Comparison of ENCODE assay signal across 1 cellular context in genomic region chr10:103204353-103205255, GRCh38.
TF ChIP-seq lines count a peak whose summit lies in the region.

No MANE protein-coding gene starts in this region.

TF ChIP-seq in HepG2, 621 proteins besides CTCF, POLR2A, EP300 and RAD21 (continued from another document and continues in another):
- 0 out of 2 replicates have a peak, but pooled peaks have one; percentile 27 for TF ChIP-seq ARID5B (CRISPR knock-in tag; IDR thresholded peaks at IDR 0.05)
- TF ChIP-seq ZNF580 (CRISPR knock-in tag; IDR thresholded peaks at IDR 0.05; ENCODE audit: borderline replicate concordance, low read depth), result no peak
- TF ChIP-seq MYC (CRISPR knock-in tag; IDR thresholded peaks at IDR 0.05; ENCODE audit: borderline replicate concordance), result no peak
- no peak for TF ChIP-seq ZNF335 (CRISPR knock-in tag; IDR thresholded peaks at IDR 0.05)
- no peak for TF ChIP-seq ARHGAP35 (CRISPR knock-in tag; IDR thresholded peaks at IDR 0.05; ENCODE audit: borderline replicate concordance)
- TF ChIP-seq, protein P1, sequence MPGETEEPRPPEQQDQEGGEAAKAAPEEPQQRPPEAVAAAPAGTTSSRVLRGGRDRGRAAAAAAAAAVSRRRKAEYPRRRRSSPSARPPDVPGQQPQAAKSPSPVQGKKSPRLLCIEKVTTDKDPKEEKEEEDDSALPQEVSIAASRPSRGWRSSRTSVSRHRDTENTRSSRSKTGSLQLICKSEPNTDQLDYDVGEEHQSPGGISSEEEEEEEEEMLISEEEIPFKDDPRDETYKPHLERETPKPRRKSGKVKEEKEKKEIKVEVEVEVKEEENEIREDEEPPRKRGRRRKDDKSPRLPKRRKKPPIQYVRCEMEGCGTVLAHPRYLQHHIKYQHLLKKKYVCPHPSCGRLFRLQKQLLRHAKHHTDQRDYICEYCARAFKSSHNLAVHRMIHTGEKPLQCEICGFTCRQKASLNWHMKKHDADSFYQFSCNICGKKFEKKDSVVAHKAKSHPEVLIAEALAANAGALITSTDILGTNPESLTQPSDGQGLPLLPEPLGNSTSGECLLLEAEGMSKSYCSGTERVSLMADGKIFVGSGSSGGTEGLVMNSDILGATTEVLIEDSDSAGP (CRISPR knock-in tag; IDR thresholded peaks at IDR 0.05; ENCODE audit: borderline replicate concordance), result no peak
- TF ChIP-seq RFX3 (CRISPR knock-in tag; IDR thresholded peaks at IDR 0.05), result peak; percentile 88
- TF ChIP-seq, protein P2, sequence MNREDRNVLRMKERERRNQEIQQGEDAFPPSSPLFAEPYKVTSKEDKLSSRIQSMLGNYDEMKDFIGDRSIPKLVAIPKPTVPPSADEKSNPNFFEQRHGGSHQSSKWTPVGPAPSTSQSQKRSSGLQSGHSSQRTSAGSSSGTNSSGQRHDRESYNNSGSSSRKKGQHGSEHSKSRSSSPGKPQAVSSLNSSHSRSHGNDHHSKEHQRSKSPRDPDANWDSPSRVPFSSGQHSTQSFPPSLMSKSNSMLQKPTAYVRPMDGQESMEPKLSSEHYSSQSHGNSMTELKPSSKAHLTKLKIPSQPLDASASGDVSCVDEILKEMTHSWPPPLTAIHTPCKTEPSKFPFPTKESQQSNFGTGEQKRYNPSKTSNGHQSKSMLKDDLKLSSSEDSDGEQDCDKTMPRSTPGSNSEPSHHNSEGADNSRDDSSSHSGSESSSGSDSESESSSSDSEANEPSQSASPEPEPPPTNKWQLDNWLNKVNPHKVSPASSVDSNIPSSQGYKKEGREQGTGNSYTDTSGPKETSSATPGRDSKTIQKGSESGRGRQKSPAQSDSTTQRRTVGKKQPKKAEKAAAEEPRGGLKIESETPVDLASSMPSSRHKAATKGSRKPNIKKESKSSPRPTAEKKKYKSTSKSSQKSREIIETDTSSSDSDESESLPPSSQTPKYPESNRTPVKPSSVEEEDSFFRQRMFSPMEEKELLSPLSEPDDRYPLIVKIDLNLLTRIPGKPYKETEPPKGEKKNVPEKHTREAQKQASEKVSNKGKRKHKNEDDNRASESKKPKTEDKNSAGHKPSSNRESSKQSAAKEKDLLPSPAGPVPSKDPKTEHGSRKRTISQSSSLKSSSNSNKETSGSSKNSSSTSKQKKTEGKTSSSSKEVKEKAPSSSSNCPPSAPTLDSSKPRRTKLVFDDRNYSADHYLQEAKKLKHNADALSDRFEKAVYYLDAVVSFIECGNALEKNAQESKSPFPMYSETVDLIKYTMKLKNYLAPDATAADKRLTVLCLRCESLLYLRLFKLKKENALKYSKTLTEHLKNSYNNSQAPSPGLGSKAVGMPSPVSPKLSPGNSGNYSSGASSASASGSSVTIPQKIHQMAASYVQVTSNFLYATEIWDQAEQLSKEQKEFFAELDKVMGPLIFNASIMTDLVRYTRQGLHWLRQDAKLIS (CRISPR knock-in tag; IDR thresholded peaks at IDR 0.05), result no peak
- no peak for TF ChIP-seq PLRG1 (conservative IDR thresholded peaks at IDR 0.05)
- no peak for TF ChIP-seq ZNF530 (CRISPR knock-in tag; IDR thresholded peaks at IDR 0.05; ENCODE audit: low read depth)
- TF ChIP-seq AKAP8 (CRISPR knock-in tag; IDR thresholded peaks at IDR 0.05), result no peak
- TF ChIP-seq ZNF30 (CRISPR knock-in tag; IDR thresholded peaks at IDR 0.05), result no peak
- TF ChIP-seq, protein P3, sequence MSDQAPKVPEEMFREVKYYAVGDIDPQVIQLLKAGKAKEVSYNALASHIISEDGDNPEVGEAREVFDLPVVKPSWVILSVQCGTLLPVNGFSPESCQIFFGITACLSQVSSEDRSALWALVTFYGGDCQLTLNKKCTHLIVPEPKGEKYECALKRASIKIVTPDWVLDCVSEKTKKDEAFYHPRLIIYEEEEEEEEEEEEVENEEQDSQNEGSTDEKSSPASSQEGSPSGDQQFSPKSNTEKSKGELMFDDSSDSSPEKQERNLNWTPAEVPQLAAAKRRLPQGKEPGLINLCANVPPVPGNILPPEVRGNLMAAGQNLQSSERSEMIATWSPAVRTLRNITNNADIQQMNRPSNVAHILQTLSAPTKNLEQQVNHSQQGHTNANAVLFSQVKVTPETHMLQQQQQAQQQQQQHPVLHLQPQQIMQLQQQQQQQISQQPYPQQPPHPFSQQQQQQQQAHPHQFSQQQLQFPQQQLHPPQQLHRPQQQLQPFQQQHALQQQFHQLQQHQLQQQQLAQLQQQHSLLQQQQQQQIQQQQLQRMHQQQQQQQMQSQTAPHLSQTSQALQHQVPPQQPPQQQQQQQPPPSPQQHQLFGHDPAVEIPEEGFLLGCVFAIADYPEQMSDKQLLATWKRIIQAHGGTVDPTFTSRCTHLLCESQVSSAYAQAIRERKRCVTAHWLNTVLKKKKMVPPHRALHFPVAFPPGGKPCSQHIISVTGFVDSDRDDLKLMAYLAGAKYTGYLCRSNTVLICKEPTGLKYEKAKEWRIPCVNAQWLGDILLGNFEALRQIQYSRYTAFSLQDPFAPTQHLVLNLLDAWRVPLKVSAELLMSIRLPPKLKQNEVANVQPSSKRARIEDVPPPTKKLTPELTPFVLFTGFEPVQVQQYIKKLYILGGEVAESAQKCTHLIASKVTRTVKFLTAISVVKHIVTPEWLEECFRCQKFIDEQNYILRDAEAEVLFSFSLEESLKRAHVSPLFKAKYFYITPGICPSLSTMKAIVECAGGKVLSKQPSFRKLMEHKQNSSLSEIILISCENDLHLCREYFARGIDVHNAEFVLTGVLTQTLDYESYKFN (CRISPR knock-in tag; conservative IDR thresholded peaks at IDR 0.05), result peak; percentile 89
- peak; percentile 26; the same call in 1 of the 2 replicates for TF ChIP-seq FOXA3 (CRISPR knock-in tag; IDR thresholded peaks at IDR 0.05)
- no peak for TF ChIP-seq HMGXB4 (CRISPR knock-in tag; IDR thresholded peaks at IDR 0.05; ENCODE audit: borderline replicate concordance in 1 of 2, low read depth in 1 of 2)
- no peak for TF ChIP-seq ATAD3A (CRISPR knock-in tag; IDR thresholded peaks at IDR 0.05)
- TF ChIP-seq KDM3A (CRISPR knock-in tag; IDR thresholded peaks at IDR 0.05; ENCODE audit: low read depth), result no peak
- TF ChIP-seq ISL2 (CRISPR knock-in tag; IDR thresholded peaks at IDR 0.05), result no peak
- no peak for TF ChIP-seq TBX3 (IDR thresholded peaks at IDR 0.05; ENCODE audit: borderline replicate concordance)
- no peak for TF ChIP-seq ZBTB21 (CRISPR knock-in tag; IDR thresholded peaks at IDR 0.05)
- TF ChIP-seq, protein P4, sequence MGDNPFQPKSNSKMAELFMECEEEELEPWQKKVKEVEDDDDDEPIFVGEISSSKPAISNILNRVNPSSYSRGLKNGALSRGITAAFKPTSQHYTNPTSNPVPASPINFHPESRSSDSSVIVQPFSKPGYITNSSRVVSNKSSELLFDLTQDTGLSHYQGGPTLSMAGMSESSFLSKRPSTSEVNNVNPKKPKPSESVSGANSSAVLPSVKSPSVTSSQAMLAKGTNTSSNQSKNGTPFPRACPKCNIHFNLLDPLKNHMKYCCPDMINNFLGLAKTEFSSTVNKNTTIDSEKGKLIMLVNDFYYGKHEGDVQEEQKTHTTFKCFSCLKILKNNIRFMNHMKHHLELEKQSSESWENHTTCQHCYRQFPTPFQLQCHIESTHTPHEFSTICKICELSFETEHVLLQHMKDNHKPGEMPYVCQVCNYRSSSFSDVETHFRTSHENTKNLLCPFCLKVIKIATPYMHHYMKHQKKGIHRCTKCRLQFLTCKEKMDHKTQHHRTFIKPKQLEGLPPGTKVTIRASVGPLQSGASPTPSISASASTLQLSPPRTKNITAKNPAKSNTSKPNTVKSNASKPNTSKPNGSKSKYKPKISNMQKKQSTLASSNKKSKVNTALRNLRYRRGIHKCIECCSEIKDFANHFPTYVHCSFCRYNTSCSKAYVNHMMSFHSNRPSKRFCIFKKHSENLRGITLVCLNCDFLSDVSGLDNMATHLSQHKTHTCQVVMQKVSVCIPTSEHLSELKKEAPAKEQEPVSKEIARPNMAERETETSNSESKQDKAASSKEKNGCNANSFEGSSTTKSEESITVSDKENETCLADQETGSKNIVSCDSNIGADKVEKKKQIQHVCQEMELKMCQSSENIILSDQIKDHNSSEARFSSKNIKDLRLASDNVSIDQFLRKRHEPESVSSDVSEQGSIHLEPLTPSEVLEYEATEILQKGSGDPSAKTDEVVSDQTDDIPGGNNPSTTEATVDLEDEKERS (CRISPR knock-in tag; IDR thresholded peaks at IDR 0.05), result 0 out of 2 replicates have a peak, but pooled peaks have one; percentile 23
- peak; percentile 60; the same call in 1 of the 2 replicates for TF ChIP-seq CEBPB (IDR thresholded peaks at IDR 0.05; ENCODE audit: borderline replicate concordance, low read depth, low read length)
- TF ChIP-seq TCF7 (IDR thresholded peaks at IDR 0.05; ENCODE audit: low read depth), result peak; percentile 32; the same call in 1 of the 2 replicates
- no peak for TF ChIP-seq ZNF549 (CRISPR knock-in tag; IDR thresholded peaks at IDR 0.05)
- no peak for TF ChIP-seq ZNF768 (CRISPR knock-in tag; IDR thresholded peaks at IDR 0.05)
- TF ChIP-seq HNRNPH1 (optimal IDR thresholded peaks at IDR 0.05; ENCODE audit: low read depth, low read length), result no peak
- no peak for TF ChIP-seq KAT7 (CRISPR knock-in tag; IDR thresholded peaks at IDR 0.05; ENCODE audit: borderline replicate concordance)
- no peak for TF ChIP-seq ZFP41 (CRISPR knock-in tag; IDR thresholded peaks at IDR 0.05; ENCODE audit: borderline replicate concordance)
- no peak for TF ChIP-seq ZNF3 (CRISPR knock-in tag; IDR thresholded peaks at IDR 0.05)
- TF ChIP-seq ERF (CRISPR knock-in tag; IDR thresholded peaks at IDR 0.05), result no peak
- TF ChIP-seq, protein P5, sequence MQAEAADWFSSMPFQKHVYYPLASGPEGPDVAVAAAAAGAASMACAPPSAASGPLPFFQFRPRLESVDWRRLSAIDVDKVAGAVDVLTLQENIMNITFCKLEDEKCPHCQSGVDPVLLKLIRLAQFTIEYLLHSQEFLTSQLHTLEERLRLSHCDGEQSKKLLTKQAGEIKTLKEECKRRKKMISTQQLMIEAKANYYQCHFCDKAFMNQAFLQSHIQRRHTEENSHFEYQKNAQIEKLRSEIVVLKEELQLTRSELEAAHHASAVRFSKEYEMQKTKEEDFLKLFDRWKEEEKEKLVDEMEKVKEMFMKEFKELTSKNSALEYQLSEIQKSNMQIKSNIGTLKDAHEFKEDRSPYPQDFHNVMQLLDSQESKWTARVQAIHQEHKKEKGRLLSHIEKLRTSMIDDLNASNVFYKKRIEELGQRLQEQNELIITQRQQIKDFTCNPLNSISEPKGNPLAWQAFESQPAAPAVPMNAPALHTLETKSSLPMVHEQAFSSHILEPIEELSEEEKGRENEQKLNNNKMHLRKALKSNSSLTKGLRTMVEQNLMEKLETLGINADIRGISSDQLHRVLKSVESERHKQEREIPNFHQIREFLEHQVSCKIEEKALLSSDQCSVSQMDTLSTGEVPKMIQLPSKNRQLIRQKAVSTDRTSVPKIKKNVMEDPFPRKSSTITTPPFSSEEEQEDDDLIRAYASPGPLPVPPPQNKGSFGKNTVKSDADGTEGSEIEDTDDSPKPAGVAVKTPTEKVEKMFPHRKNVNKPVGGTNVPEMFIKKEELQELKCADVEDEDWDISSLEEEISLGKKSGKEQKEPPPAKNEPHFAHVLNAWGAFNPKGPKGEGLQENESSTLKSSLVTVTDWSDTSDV (CRISPR knock-in tag; IDR thresholded peaks at IDR 0.05), result no peak
- TF ChIP-seq IRX3 (CRISPR knock-in tag; IDR thresholded peaks at IDR 0.05; ENCODE audit: borderline replicate concordance, low read depth), result no peak
- TF ChIP-seq SOX5 (CRISPR knock-in tag; IDR thresholded peaks at IDR 0.05; ENCODE audit: borderline replicate concordance), result 0 out of 2 replicates have a peak, but pooled peaks have one; percentile 14
- TF ChIP-seq ZNF34 (CRISPR knock-in tag; IDR thresholded peaks at IDR 0.05; ENCODE audit: borderline replicate concordance), result no peak
- TF ChIP-seq, protein P6, sequence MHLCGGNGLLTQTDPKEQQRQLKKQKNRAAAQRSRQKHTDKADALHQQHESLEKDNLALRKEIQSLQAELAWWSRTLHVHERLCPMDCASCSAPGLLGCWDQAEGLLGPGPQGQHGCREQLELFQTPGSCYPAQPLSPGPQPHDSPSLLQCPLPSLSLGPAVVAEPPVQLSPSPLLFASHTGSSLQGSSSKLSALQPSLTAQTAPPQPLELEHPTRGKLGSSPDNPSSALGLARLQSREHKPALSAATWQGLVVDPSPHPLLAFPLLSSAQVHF (CRISPR knock-in tag; IDR thresholded peaks at IDR 0.05), result no peak
